In genomic region chr6:219641-220198, GRCh38 we compare ENCODE assay signal across 9 cellular contexts.
DNase-seq lines count a peak whose midpoint lies in the region; ATAC-seq, FAIRE-seq and TF ChIP-seq lines count a peak whose summit lies in the region.
"Had no signal": no experiment of that assay in that cellular context is flagged by ENCODE, and none has a peak within 500 bp of the region (broad histone marks: within the 10 kb centered on the region; RNA-seq: fewer than 3 reads in every experiment).

No MANE protein-coding gene starts in this region.

- DNase-seq in GM18507 (ENCODE audit: extremely low spot score, insufficient read length, low read depth) (no peak), RKO (ENCODE audit: low spot score) (peak; percentile 62), heart left ventricle (peak; percentile 62 to 86 (median 70)), gastrocnemius medialis (peak; percentile 14 to 19), NCI-H345 treated with DMSO at 0.1 percent for 48 hours (lab: John Stamatoyannopoulos, UW; ENCODE audit: unreplicated experiment) (no peak), NCI-H1694 (lab: John Stamatoyannopoulos, UW) (no peak), DMS 273 treated with DMSO at 0.1 percent for 48 hours (lab: John Stamatoyannopoulos, UW) (no peak)
- no peak for DNase-seq in activated CD8-positive, alpha-beta memory T cell treated with anti-CD3 and anti-CD28 coated beads, Interleukin-2, amount 50 U/mL, for 4 hours
- DNase-seq: NCI-H526 treated with DMSO at 0.1 percent for 48 hours had no signal

- TF ChIP-seq CTCF in heart left ventricle (IDR thresholded peaks at IDR 0.05) (no peak), gastrocnemius medialis (IDR thresholded peaks at IDR 0.05 in 4 of 5, conservative IDR thresholded peaks at IDR 0.05 in 1 of 5) (no peak)

- H3K27ac ChIP-seq in heart left ventricle (no peak overlapping the region), gastrocnemius medialis (no peak overlapping the region)

- in situ Hi-C loops in gastrocnemius medialis (cut with MboI; ENCODE audit: low sequenced_read_pairs in 4 of 4): no loop called here

- ATAC-seq in heart left ventricle (peak in 3 of 4 donors; percentile 53 to 80 (median 71)), gastrocnemius medialis (no peak)

- intact Hi-C loops in heart left ventricle (cut with DNase I) (loop anchor here in 2 of 10 donors (10.0 kb wide), 3 partner anchors 145 to 195 kb away; no protein-coding TSS in a partner anchor), gastrocnemius medialis (cut with DNase I; ENCODE audit: low total_unique reads) (no loop called here)

- H3K27me3 ChIP-seq in heart left ventricle: peaks cover 0 to 5% (median 0%) of the 10 kb centered on the region in 9 donors
- peaks cover 0 to 9% (median 3%) of the 10 kb centered on the region in 3 donors for H3K27me3 ChIP-seq in gastrocnemius medialis

- H3K4me1 ChIP-seq in heart left ventricle (peaks cover 0 to 32% (median 0%) of the 10 kb centered on the region in 12 donors), gastrocnemius medialis (no peaks in the 10 kb centered on the region)

- H3K36me3 ChIP-seq in heart left ventricle (no peaks in the 10 kb centered on the region), gastrocnemius medialis (no peaks in the 10 kb centered on the region)

- 61 to 68% (median 65%) methylated on average over 15 to 17 of the region's 17 CpGs for WGBS in heart left ventricle, 4 donors

- FAIRE-seq in GM18507 (lab: Jason Lieb, UNC): peak; percentile 49

- TF ChIP-seq POLR2A in heart left ventricle (IDR thresholded peaks at IDR 0.05): no peak
- no peak for TF ChIP-seq POLR2A in gastrocnemius medialis (IDR thresholded peaks at IDR 0.05)

- no peak overlapping the region for H3K4me3 ChIP-seq in heart left ventricle
- H3K4me3 ChIP-seq in gastrocnemius medialis: no peak overlapping the region

- H3K9me3 ChIP-seq in heart left ventricle (no peaks in the 10 kb centered on the region), gastrocnemius medialis (no peaks in the 10 kb centered on the region)

Comparison
In these comparisons a context has a peak if more than half of its experiments do, and no peak if none do; other contexts are left out.
1. DNase-seq: peak in RKO (single experiment), heart left ventricle (5 of 5) and gastrocnemius medialis (2 of 2); none in GM18507 (single experiment), NCI-H345 treated with DMSO at 0.1 percent for 48 hours (single experiment), NCI-H1694 (single experiment), activated CD8-positive, alpha-beta memory T cell treated with anti-CD3 and anti-CD28 coated beads, Interleukin-2, amount 50 U/mL, for 4 hours (single experiment) and DMS 273 treated with DMSO at 0.1 percent for 48 hours (single experiment).
2. ATAC-seq: peak in heart left ventricle (3 of 4); none in gastrocnemius medialis (0 of 2).